Comparison of ENCODE assay signal across 25 cellular contexts in the genomic region with DNA sequence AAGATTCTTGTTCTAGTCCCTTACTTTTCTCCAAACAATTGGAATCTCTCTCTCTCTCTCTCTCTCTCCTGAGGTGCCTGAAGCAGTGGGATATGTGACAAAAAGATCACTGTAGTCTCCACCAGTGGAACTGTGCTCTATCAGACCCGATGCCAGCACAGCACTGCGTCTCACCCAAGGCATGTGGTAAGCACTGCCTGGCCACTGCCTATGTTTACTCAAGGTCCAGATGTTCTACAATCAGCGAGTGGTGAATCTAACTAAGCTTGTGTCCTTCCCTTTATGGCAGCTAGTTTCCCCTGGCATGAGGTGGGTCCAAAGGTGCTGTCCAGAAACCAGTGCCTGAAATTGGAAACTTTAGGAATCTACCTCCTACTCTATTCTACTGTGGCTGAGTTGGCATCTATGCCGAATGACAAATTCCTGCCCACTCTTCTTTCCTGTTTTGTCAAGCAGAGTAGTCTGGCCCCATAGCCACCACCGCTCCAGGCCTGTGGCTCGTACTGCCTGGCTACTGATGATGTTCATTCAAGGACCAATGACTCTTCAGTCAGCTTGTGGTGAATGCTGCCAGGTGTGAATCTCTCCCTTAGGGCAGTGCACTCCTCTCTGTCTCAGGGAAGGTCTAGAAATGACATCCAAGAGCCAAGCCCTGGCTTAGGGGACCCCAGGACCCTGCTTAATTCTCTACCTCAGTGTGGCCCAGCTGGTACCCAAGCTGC.
"Had no signal": no experiment of that assay in that cellular context is flagged by ENCODE, and none has a peak within 500 bp of the region (broad histone marks: within the 10 kb centered on the region; RNA-seq: fewer than 3 reads in every experiment).

No MANE protein-coding gene starts in this region.

- ATAC-seq: foreskin keratinocyte, gastroesophageal sphincter, heart left ventricle, left colon, left lung, left ventricle myocardium superior, lower lobe of right lung, mucosa of descending colon had no signal

- H3K4me3 ChIP-seq: coronary artery, dorsolateral prefrontal cortex, esophagus muscularis mucosa, gastroesophageal sphincter, heart left ventricle, hepatocyte, left lung, lower lobe of right lung, mucosa of descending colon had no signal

- H3K27me3 ChIP-seq: esophagus muscularis mucosa, foreskin keratinocyte, gastroesophageal sphincter, heart left ventricle, hepatocyte, left lung had no signal

- H3K4me1 ChIP-seq: esophagus muscularis mucosa, foreskin keratinocyte, gastroesophageal sphincter, heart left ventricle, left lung, lower lobe of right lung had no signal

- H3K79me2 ChIP-seq: hepatocyte had no signal

- DNase-seq: dermis blood vessel endothelial cell; dorsolateral prefrontal cortex; effector CD4-positive, alpha-beta T cell; effector memory CD4-positive, alpha-beta T cell; foreskin keratinocyte; heart left ventricle; hypothalamus; immature natural killer cell; islet precursor cell; kidney; kidney glomerular epithelial cell; left colon; left lung; left ventricle myocardium superior; lower lobe of right lung; mesenchymal stem cell; mucosa of descending colon; naive B cell had no signal

- FAIRE-seq: colon, endothelial cell of umbilical vein, frontal cortex, kidney had no signal

- H3K36me3 ChIP-seq: esophagus muscularis mucosa, gastroesophageal sphincter, heart left ventricle, left lung, lower lobe of right lung had no signal

- H3K9me3 ChIP-seq: esophagus muscularis mucosa, gastroesophageal sphincter, left lung, lower lobe of right lung, mucosa of descending colon had no signal

- H2AFZ ChIP-seq: hepatocyte had no signal

- H3K4me2 ChIP-seq: hepatocyte had no signal

- H3K27ac ChIP-seq: coronary artery, dorsolateral prefrontal cortex, esophagus muscularis mucosa, foreskin keratinocyte, gastroesophageal sphincter, heart left ventricle, hepatocyte, left lung, lower lobe of right lung had no signal
